In the genomic region with DNA sequence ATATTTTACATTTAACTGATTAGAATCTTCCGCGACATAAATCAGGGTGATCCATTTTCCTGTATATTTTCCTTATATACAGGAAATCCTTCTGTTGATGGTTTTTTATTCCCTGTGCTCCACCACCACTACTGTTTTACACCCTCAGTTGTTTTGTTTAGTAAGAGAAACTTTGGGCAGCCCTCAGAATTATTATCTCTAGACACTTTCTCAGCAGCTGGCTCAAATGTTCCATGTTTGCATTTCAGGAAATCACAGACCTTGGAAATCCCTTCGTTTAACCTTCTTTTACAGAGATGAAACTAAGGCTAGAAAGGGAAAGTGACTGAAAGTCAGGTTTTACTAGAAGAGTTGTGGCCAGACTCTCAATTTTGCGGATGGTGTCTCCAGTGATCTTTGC, we compare ENCODE assay signal across 2 cellular contexts.
TF ChIP-seq lines count a peak whose summit lies in the region.

No MANE protein-coding gene starts in this region.

TF ChIP-seq in SK-N-SH, 30 proteins besides CTCF, POLR2A, EP300 and RAD21 (continued from another document):
- TF ChIP-seq, protein P1, sequence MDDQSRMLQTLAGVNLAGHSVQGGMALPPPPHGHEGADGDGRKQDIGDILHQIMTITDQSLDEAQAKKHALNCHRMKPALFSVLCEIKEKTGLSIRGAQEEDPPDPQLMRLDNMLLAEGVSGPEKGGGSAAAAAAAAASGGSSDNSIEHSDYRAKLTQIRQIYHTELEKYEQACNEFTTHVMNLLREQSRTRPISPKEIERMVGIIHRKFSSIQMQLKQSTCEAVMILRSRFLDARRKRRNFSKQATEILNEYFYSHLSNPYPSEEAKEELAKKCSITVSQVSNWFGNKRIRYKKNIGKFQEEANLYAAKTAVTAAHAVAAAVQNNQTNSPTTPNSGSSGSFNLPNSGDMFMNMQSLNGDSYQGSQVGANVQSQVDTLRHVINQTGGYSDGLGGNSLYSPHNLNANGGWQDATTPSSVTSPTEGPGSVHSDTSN (IDR thresholded peaks at IDR 0.05), result no peak
- no peak for TF ChIP-seq MEF2A (IDR thresholded peaks at IDR 0.05; ENCODE audit: borderline replicate concordance, low read depth)
- no peak for TF ChIP-seq ELF1 (IDR thresholded peaks at IDR 0.05)
- TF ChIP-seq, protein P2, sequence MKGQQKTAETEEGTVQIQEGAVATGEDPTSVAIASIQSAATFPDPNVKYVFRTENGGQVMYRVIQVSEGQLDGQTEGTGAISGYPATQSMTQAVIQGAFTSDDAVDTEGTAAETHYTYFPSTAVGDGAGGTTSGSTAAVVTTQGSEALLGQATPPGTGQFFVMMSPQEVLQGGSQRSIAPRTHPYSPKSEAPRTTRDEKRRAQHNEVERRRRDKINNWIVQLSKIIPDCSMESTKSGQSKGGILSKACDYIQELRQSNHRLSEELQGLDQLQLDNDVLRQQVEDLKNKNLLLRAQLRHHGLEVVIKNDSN (IDR thresholded peaks at IDR 0.05; ENCODE audit: borderline replicate concordance, low read depth), result no peak
- TF ChIP-seq, protein P3, sequence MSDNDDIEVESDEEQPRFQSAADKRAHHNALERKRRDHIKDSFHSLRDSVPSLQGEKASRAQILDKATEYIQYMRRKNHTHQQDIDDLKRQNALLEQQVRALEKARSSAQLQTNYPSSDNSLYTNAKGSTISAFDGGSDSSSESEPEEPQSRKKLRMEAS (IDR thresholded peaks at IDR 0.05; ENCODE audit: low read depth), result no peak
- TF ChIP-seq, protein P4, sequence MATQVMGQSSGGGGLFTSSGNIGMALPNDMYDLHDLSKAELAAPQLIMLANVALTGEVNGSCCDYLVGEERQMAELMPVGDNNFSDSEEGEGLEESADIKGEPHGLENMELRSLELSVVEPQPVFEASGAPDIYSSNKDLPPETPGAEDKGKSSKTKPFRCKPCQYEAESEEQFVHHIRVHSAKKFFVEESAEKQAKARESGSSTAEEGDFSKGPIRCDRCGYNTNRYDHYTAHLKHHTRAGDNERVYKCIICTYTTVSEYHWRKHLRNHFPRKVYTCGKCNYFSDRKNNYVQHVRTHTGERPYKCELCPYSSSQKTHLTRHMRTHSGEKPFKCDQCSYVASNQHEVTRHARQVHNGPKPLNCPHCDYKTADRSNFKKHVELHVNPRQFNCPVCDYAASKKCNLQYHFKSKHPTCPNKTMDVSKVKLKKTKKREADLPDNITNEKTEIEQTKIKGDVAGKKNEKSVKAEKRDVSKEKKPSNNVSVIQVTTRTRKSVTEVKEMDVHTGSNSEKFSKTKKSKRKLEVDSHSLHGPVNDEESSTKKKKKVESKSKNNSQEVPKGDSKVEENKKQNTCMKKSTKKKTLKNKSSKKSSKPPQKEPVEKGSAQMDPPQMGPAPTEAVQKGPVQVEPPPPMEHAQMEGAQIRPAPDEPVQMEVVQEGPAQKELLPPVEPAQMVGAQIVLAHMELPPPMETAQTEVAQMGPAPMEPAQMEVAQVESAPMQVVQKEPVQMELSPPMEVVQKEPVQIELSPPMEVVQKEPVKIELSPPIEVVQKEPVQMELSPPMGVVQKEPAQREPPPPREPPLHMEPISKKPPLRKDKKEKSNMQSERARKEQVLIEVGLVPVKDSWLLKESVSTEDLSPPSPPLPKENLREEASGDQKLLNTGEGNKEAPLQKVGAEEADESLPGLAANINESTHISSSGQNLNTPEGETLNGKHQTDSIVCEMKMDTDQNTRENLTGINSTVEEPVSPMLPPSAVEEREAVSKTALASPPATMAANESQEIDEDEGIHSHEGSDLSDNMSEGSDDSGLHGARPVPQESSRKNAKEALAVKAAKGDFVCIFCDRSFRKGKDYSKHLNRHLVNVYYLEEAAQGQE (IDR thresholded peaks at IDR 0.05; ENCODE audit: low read depth, low read length), result no peak
- TF ChIP-seq YY1 (IDR thresholded peaks at IDR 0.05; ENCODE audit: low read depth), result no peak

TF ChIP-seq in SK-N-SH treated with all-trans-retinoic acid at 6 μM for 48 hours, 23 proteins besides CTCF, POLR2A, EP300 and RAD21:
- TF ChIP-seq, protein P5, sequence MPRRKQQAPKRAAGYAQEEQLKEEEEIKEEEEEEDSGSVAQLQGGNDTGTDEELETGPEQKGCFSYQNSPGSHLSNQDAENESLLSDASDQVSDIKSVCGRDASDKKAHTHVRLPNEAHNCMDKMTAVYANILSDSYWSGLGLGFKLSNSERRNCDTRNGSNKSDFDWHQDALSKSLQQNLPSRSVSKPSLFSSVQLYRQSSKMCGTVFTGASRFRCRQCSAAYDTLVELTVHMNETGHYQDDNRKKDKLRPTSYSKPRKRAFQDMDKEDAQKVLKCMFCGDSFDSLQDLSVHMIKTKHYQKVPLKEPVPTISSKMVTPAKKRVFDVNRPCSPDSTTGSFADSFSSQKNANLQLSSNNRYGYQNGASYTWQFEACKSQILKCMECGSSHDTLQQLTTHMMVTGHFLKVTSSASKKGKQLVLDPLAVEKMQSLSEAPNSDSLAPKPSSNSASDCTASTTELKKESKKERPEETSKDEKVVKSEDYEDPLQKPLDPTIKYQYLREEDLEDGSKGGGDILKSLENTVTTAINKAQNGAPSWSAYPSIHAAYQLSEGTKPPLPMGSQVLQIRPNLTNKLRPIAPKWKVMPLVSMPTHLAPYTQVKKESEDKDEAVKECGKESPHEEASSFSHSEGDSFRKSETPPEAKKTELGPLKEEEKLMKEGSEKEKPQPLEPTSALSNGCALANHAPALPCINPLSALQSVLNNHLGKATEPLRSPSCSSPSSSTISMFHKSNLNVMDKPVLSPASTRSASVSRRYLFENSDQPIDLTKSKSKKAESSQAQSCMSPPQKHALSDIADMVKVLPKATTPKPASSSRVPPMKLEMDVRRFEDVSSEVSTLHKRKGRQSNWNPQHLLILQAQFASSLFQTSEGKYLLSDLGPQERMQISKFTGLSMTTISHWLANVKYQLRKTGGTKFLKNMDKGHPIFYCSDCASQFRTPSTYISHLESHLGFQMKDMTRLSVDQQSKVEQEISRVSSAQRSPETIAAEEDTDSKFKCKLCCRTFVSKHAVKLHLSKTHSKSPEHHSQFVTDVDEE (CRISPR knock-in tag; IDR thresholded peaks at IDR 0.05), result no peak
- TF ChIP-seq ZNF70 (CRISPR knock-in tag; IDR thresholded peaks at IDR 0.05) (no peak), ISL1 (CRISPR knock-in tag; IDR thresholded peaks at IDR 0.05) (no peak), ZNF8 (CRISPR knock-in tag; IDR thresholded peaks at IDR 0.05) (no peak), ZNF565 (CRISPR knock-in tag; conservative IDR thresholded peaks at IDR 0.05; ENCODE audit: low read depth) (no peak), CSDC2 (CRISPR knock-in tag; IDR thresholded peaks at IDR 0.05) (no peak), PPARA (CRISPR knock-in tag; IDR thresholded peaks at IDR 0.05; ENCODE audit: borderline replicate concordance) (no peak), OSR1 (CRISPR knock-in tag; IDR thresholded peaks at IDR 0.05) (no peak), ZC3H10 (CRISPR knock-in tag; IDR thresholded peaks at IDR 0.05) (no peak), RARB (CRISPR knock-in tag; IDR thresholded peaks at IDR 0.05) (no peak), GLIS3 (CRISPR knock-in tag; IDR thresholded peaks at IDR 0.05) (no peak), ESRRG (CRISPR knock-in tag; IDR thresholded peaks at IDR 0.05) (no peak)
- TF ChIP-seq, protein P6, sequence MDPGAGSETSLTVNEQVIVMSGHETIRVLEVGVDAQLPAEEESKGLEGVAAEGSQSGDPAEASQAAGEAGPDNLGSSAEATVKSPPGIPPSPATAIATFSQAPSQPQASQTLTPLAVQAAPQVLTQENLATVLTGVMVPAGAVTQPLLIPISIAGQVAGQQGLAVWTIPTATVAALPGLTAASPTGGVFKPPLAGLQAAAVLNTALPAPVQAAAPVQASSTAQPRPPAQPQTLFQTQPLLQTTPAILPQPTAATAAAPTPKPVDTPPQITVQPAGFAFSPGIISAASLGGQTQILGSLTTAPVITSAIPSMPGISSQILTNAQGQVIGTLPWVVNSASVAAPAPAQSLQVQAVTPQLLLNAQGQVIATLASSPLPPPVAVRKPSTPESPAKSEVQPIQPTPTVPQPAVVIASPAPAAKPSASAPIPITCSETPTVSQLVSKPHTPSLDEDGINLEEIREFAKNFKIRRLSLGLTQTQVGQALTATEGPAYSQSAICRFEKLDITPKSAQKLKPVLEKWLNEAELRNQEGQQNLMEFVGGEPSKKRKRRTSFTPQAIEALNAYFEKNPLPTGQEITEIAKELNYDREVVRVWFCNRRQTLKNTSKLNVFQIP (CRISPR knock-in tag; IDR thresholded peaks at IDR 0.05; ENCODE audit: borderline replicate concordance, low read depth), result no peak
- TF ChIP-seq, protein P7, sequence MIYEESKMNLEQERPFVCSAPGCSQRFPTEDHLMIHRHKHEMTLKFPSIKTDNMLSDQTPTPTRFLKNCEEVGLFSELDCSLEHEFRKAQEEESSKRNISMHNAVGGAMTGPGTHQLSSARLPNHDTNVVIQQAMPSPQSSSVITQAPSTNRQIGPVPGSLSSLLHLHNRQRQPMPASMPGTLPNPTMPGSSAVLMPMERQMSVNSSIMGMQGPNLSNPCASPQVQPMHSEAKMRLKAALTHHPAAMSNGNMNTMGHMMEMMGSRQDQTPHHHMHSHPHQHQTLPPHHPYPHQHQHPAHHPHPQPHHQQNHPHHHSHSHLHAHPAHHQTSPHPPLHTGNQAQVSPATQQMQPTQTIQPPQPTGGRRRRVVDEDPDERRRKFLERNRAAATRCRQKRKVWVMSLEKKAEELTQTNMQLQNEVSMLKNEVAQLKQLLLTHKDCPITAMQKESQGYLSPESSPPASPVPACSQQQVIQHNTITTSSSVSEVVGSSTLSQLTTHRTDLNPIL (CRISPR knock-in tag; IDR thresholded peaks at IDR 0.05; ENCODE audit: low read depth), result no peak
- TF ChIP-seq, protein P8, sequence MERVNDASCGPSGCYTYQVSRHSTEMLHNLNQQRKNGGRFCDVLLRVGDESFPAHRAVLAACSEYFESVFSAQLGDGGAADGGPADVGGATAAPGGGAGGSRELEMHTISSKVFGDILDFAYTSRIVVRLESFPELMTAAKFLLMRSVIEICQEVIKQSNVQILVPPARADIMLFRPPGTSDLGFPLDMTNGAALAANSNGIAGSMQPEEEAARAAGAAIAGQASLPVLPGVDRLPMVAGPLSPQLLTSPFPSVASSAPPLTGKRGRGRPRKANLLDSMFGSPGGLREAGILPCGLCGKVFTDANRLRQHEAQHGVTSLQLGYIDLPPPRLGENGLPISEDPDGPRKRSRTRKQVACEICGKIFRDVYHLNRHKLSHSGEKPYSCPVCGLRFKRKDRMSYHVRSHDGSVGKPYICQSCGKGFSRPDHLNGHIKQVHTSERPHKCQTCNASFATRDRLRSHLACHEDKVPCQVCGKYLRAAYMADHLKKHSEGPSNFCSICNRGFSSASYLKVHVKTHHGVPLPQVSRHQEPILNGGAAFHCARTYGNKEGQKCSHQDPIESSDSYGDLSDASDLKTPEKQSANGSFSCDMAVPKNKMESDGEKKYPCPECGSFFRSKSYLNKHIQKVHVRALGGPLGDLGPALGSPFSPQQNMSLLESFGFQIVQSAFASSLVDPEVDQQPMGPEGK (CRISPR knock-in tag; IDR thresholded peaks at IDR 0.05; ENCODE audit: borderline replicate concordance), result no peak
- TF ChIP-seq, protein P9, sequence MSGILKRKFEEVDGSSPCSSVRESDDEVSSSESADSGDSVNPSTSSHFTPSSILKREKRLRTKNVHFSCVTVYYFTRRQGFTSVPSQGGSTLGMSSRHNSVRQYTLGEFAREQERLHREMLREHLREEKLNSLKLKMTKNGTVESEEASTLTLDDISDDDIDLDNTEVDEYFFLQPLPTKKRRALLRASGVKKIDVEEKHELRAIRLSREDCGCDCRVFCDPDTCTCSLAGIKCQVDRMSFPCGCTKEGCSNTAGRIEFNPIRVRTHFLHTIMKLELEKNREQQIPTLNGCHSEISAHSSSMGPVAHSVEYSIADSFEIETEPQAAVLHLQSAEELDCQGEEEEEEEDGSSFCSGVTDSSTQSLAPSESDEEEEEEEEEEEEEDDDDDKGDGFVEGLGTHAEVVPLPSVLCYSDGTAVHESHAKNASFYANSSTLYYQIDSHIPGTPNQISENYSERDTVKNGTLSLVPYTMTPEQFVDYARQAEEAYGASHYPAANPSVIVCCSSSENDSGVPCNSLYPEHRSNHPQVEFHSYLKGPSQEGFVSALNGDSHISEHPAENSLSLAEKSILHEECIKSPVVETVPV (CRISPR knock-in tag; IDR thresholded peaks at IDR 0.05), result no peak
